Comparison of ENCODE assay signal across 1 cellular context in genomic region chr3:48301020-48301813, GRCh38.
A peak's percentile ranks its signal among the peaks of the same experiment; 100 is the strongest.
TF ChIP-seq lines count a peak whose summit lies in the region.

TSS of gene NME6 (minus strand) at chr3:48301367.

TF ChIP-seq in HepG2, 621 proteins besides CTCF, POLR2A, EP300 and RAD21 (continued from another document and continues in another):
- TF ChIP-seq HMGXB3 (CRISPR knock-in tag; IDR thresholded peaks at IDR 0.05; ENCODE audit: borderline replicate concordance) (peak; percentile 76; the same call in 1 of the 2 replicates), ZNF740 (CRISPR knock-in tag; IDR thresholded peaks at IDR 0.05) (no peak), ZNF136 (CRISPR knock-in tag; IDR thresholded peaks at IDR 0.05; ENCODE audit: low read depth) (peak; percentile 87; the same call in 1 of the 2 replicates), ZBTB40 (IDR thresholded peaks at IDR 0.05) (no peak), ZBTB40 (CRISPR knock-in tag; IDR thresholded peaks at IDR 0.05) (peak; percentile 90), ZNF280D (CRISPR knock-in tag; IDR thresholded peaks at IDR 0.05) (peak; percentile 95), NCOA2 (CRISPR knock-in tag; IDR thresholded peaks at IDR 0.05) (peak; percentile 62; the same call in 1 of the 2 replicates), ZNF333 (CRISPR knock-in tag; IDR thresholded peaks at IDR 0.05; ENCODE audit: borderline replicate concordance) (peak; percentile 85; the same call in 1 of the 2 replicates), ZNF646 (CRISPR knock-in tag; IDR thresholded peaks at IDR 0.05) (no peak), ZNF761 (CRISPR knock-in tag; conservative IDR thresholded peaks at IDR 0.05) (peak; percentile 83), ZNF724P (CRISPR knock-in tag; IDR thresholded peaks at IDR 0.05; ENCODE audit: borderline replicate concordance) (0 out of 2 replicates have a peak, but pooled peaks have one; percentile 44), ZNF256 (CRISPR knock-in tag; conservative IDR thresholded peaks at IDR 0.05) (no peak; the same call in 1 of the 2 replicates), BCL3 (CRISPR knock-in tag; IDR thresholded peaks at IDR 0.05) (peak; percentile 71; the same call in 1 of the 2 replicates), TFDP2 (CRISPR knock-in tag; IDR thresholded peaks at IDR 0.05) (peak; percentile 97), ZNF432 (CRISPR knock-in tag; IDR thresholded peaks at IDR 0.05; ENCODE audit: borderline replicate concordance) (no peak), HNRNPL (IDR thresholded peaks at IDR 0.05; ENCODE audit: low read depth, low read length) (peak; percentile 76), NPAS2 (CRISPR knock-in tag; IDR thresholded peaks at IDR 0.05; ENCODE audit: borderline replicate concordance) (no peak), YEATS2 (CRISPR knock-in tag; IDR thresholded peaks at IDR 0.05; ENCODE audit: borderline replicate concordance) (peak; percentile 95), TMF1 (CRISPR knock-in tag; IDR thresholded peaks at IDR 0.05; ENCODE audit: low read depth) (peak; percentile 98), ZNF207 (IDR thresholded peaks at IDR 0.05; ENCODE audit: borderline replicate concordance) (no peak), FOXK2 (IDR thresholded peaks at IDR 0.05) (no peak), ZNF556 (CRISPR knock-in tag; IDR thresholded peaks at IDR 0.05; ENCODE audit: borderline replicate concordance) (peak; percentile 29; the same call in 1 of the 2 replicates), CBX5 (CRISPR knock-in tag; IDR thresholded peaks at IDR 0.05; ENCODE audit: borderline replicate concordance) (no peak), ZNF12 (CRISPR knock-in tag; IDR thresholded peaks at IDR 0.05) (peak; percentile 67; the same call in 1 of the 2 replicates), ZBTB1 (CRISPR knock-in tag; IDR thresholded peaks at IDR 0.05; ENCODE audit: borderline replicate concordance) (0 out of 2 replicates have a peak, but pooled peaks have one; percentile 43), MAFF (IDR thresholded peaks at IDR 0.05; ENCODE audit: low read depth, low read length) (no peak), NBN (conservative IDR thresholded peaks at IDR 0.05) (no peak)
